ENCODE assay signal across 18 cellular contexts in genomic region chr6:119201486-119201885, GRCh38.
DNase-seq lines count a peak whose midpoint lies in the region; ATAC-seq and TF ChIP-seq lines count a peak whose summit lies in the region.
"Had no signal": no experiment of that assay in that cellular context is flagged by ENCODE, and none has a peak within 500 bp of the region (broad histone marks: within the 10 kb centered on the region; RNA-seq: fewer than 3 reads in every experiment).

No MANE protein-coding gene starts in this region.

- no peak for ATAC-seq in HG02623 (IDR thresholded peaks at IDR 0.05; ENCODE audit: unreplicated experiment)

- peak; percentile 27 for DNase-seq in NCI-H1694 treated with DMSO at 0.1 percent for 48 hours (lab: John Stamatoyannopoulos, UW)
- no peak for DNase-seq in NCI-H1694 (lab: John Stamatoyannopoulos, UW)
- peak; percentile 75 to 92 for DNase-seq in NCI-H2081 (lab: John Stamatoyannopoulos, UW)
- DNase-seq in Kasumi-1 (lab: John Stamatoyannopoulos, UW): no peak
- DNase-seq in activated naive CD4-positive, alpha-beta T cell treated with Interleukin-2 at 50 U/mL for 16 hours: no peak
- no peak for DNase-seq in AML-193 (lab: John Stamatoyannopoulos, UW)
- DNase-seq: CD8-positive, alpha-beta memory T cell; HFFc6; MM.1S; NCI-H1436; NCI-H526 treated with DMSO at 0.1 percent for 48 hours; RPMI8226; SJCRH30 had no signal

- H3K27ac ChIP-seq in VCaP: peak overlapping the region; percentile 71
- H3K27ac ChIP-seq: 22Rv1, BLaER1, KMS-11, SJCRH30 had no signal

- TF ChIP-seq CTCF in VCaP (conservative IDR thresholded peaks at IDR 0.05): no peak

Comparison
In these comparisons a context has a peak if more than half of its experiments do, and no peak if none do; other contexts are left out.
1. DNase-seq: peak in NCI-H1694 treated with DMSO at 0.1 percent for 48 hours (single experiment) and NCI-H2081 (2 of 2); none in NCI-H1694 (single experiment), Kasumi-1 (0 of 2), activated naive CD4-positive, alpha-beta T cell treated with Interleukin-2 at 50 U/mL for 16 hours (single experiment) and AML-193 (0 of 2).